In the genomic region with DNA sequence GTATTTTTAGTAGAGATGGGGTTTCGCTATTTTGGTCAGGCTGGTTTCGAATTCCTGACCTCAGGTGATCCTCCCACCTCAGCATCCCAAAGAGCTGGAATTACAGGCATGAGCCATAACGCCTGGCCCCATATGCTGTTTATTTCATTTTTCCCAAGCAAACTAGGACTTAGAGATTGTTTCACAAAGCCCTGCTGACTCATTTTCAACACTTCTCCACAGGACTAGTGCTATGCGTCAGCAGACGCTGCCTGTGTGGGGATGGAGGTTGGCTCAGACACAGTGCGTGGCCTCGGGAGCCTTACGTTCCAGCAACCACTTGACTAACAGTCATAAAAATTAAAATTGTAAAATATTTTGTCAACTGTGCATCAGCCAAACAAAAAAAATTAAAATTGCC, we compare ENCODE assay signal across 11 cellular contexts. TPM values are rescaled to one million over a fixed set of nuclear protein-coding genes. Genes with fewer than 3 reads are reported as not detected.
DNase-seq lines count a peak whose midpoint lies in the region; ATAC-seq, FAIRE-seq and TF ChIP-seq lines count a peak whose summit lies in the region.
"Had no signal": no experiment of that assay in that cellular context is flagged by ENCODE, and none has a peak within 500 bp of the region (broad histone marks: within the 10 kb centered on the region; RNA-seq: fewer than 3 reads in every experiment).

No MANE protein-coding gene starts in this region.

- 61 to 84% methylated on average over 8 of the region's 8 CpGs for WGBS in pancreas, 2 donors

- peak overlapping the region; percentile 56 for H3K4me2 ChIP-seq in fibroblast of lung (ENCODE audit: extremely low read depth, insufficient read depth, low read length)

- peaks cover 15% of the 10 kb centered on the region for H3K79me2 ChIP-seq in fibroblast of lung (ENCODE audit: control insufficient read depth, insufficient read depth, low read length)

- TF ChIP-seq CTCF in fibroblast of lung (conservative IDR thresholded peaks at IDR 0.05 in 1 of 2, IDR thresholded peaks at IDR 0.05 in 1 of 2; ENCODE audit: low read depth in 1 of 2, low read length in 2 of 2): no peak
- TF ChIP-seq CTCF in pancreas (IDR thresholded peaks at IDR 0.05): no peak

- FAIRE-seq in pancreas (lab: Jason Lieb, UNC): no peak

- H3K9me3 ChIP-seq in fibroblast of lung (ENCODE audit: control insufficient read depth, insufficient read depth, low read depth, low read length) (no peaks in the 10 kb centered on the region), pancreas (no peaks in the 10 kb centered on the region)

- no peak overlapping the region for H2AFZ ChIP-seq in fibroblast of lung (ENCODE audit: low read length)

- H3K4me1 ChIP-seq in fibroblast of lung (ENCODE audit: control insufficient read depth, extremely low read depth, insufficient read depth, low read length): peaks cover 18% of the 10 kb centered on the region
- no peaks in the 10 kb centered on the region for H3K4me1 ChIP-seq in pancreas

- no peak overlapping the region for H3K9ac ChIP-seq in fibroblast of lung (ENCODE audit: insufficient read depth, low read length)

- H3K36me3 ChIP-seq in fibroblast of lung (ENCODE audit: control insufficient read depth, insufficient read depth, low read length) (no peaks in the 10 kb centered on the region), pancreas (no peaks in the 10 kb centered on the region)

- intact Hi-C loops in pancreas (cut with DNase I): no loop called here

- ATAC-seq in pancreas: peak; percentile 64 to 92 (median 84)
- no peak for ATAC-seq in GM21381 (IDR thresholded peaks at IDR 0.05; ENCODE audit: unreplicated experiment)
- ATAC-seq in GM21723 (IDR thresholded peaks at IDR 0.05; ENCODE audit: unreplicated experiment): no peak
- no peak for ATAC-seq in GM21526 (IDR thresholded peaks at IDR 0.05; ENCODE audit: low FRiP score, unreplicated experiment)
- no peak for ATAC-seq in HG03095 (IDR thresholded peaks at IDR 0.05; ENCODE audit: unreplicated experiment)

- no peaks in the 10 kb centered on the region for H4K20me1 ChIP-seq in fibroblast of lung (ENCODE audit: control insufficient read depth, extremely low read depth, insufficient read depth, low read length)

- H3K27me3 ChIP-seq in fibroblast of lung (ENCODE audit: control insufficient read depth, insufficient read depth, low read length) (no peaks in the 10 kb centered on the region), pancreas (no peaks in the 10 kb centered on the region)

- peak overlapping the region; percentile 67 for H3K27ac ChIP-seq in fibroblast of lung (ENCODE audit: insufficient read depth, low read length)
- peak overlapping the region in 1 of 4 donors; percentile 5 for H3K27ac ChIP-seq in pancreas
- H3K27ac ChIP-seq: HL-60, WERI-Rb-1 had no signal

- DNase-seq in AG20443 (ENCODE audit: low spot score) (peak; percentile 90), MV-4-11 (lab: John Stamatoyannopoulos, UW) (peak; percentile 76), fibroblast of lung (ENCODE audit: low read depth in 2 of 2) (peak; percentile 97 to 98), pancreas (peak in 3 of 6 donors; percentile 44 to 73 (median 57))
- DNase-seq: NCI-H510A treated with DMSO at 0.1 percent for 48 hours, WERI-Rb-1 had no signal

- H3K4me3 ChIP-seq in fibroblast of lung (replicated peaks in 1 of 4; ENCODE audit: control extremely low read depth in 1 of 4, insufficient read depth in 1 of 4, low read depth in 3 of 4, low read length in 4 of 4) (no peak overlapping the region), pancreas (no peak overlapping the region)

RNA-seq across cellular contexts. Expression of gene PKNOX1, which starts 22.7 kb away (rescaled TPM):
- total RNA-seq in fibroblast of lung (8.5 and 12.2 TPM in 2 replicates), pancreas (10 to 100 TPM in 1 of 6 donors, 1 to 10 TPM in 5; 5.2 to 10.2 (median 6.0) TPM)
- polyA plus RNA-seq in fibroblast of lung (43.8 and 67.5 TPM in 2 replicates), pancreas (1 to 10 TPM; 6.0 to 8.2 TPM)
- 19.9 and 22.8 TPM in 2 replicates for polyA plus RNA-seq in fibroblast of lung (2012)
- polyA minus RNA-seq in fibroblast of lung (ENCODE audit: low replicate concordance): 15.0 and 23.7 TPM in 2 replicates

Comparison
In these comparisons a context has a peak if more than half of its experiments do, and no peak if none do; other contexts are left out.
1. ATAC-seq: peak in pancreas (4 of 4); none in GM21381 (single experiment), GM21723 (single experiment), GM21526 (single experiment) and HG03095 (single experiment).